In the genomic region with DNA sequence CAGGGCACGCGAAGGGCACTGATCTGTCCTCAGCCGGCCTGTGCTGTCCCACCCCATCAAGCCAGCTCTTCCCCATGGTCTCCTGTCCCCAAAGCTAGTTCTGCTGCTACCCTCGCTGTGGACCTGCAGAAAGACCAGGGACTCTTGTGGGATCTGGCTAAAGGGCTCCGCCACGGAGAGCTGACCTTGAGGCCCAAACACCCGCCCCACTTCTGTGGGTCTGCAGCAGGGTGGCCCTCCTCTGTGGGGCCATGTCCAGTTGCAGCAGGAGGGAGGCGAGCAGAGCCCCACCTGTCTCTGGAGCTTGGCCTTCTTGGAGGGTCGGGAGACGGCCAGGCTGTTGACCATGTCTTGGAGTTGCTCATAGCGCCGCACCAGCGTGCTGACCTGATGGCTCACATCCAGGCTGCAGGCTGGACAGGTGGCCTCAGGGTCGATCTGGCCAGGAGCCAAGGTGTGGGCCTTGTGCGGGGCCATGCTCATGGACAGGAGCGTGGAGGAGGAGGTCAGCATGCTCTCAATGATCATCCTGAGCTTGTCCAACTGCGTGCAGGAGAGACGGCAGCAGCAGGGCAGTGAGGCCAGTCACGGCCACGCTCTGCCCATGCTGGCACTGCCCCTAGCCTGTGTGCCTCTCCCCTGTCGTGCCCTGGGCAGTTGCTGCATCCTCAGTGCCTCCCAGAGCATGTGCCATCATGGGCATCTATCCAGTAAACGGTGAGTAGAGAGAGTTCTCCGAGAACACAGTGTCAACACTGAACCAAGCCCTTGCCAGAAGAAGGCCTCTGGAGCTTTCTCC, we compare ENCODE assay signal across 1 cellular context.
TF ChIP-seq lines count a peak whose summit lies in the region.

No MANE protein-coding gene starts in this region.

TF ChIP-seq in H1, 55 proteins besides CTCF, POLR2A, EP300 and RAD21:
- TF ChIP-seq NANOG (IDR thresholded peaks at IDR 0.05; ENCODE audit: insufficient read depth, low read depth, low read length, poor library complexity, severe bottlenecking) (no peak), BCL11A (IDR thresholded peaks at IDR 0.05; ENCODE audit: low read depth in 2 of 2, low read length in 2 of 2) (no peak), HDAC2 (IDR thresholded peaks at IDR 0.05; ENCODE audit: borderline replicate concordance in 1 of 2, low read depth in 2 of 2, low read length in 2 of 2) (no peak), SIRT6 (IDR thresholded peaks at IDR 0.05; ENCODE audit: low read length) (no peak), CTBP2 (IDR thresholded peaks at IDR 0.05; ENCODE audit: borderline replicate concordance, insufficient read depth, insufficient read length, low read length) (no peak), CREB1 (IDR thresholded peaks at IDR 0.05) (no peak), SP1 (IDR thresholded peaks at IDR 0.05; ENCODE audit: low read depth, low read length) (no peak), RBBP5 (IDR thresholded peaks at IDR 0.05; ENCODE audit: borderline replicate concordance, low read depth, low read length) (no peak), SRF (IDR thresholded peaks at IDR 0.05; ENCODE audit: low read depth, low read length) (no peak), HDAC6 (IDR thresholded peaks at IDR 0.05; ENCODE audit: low read depth, low read length) (no peak)
- TF ChIP-seq, protein P1, sequence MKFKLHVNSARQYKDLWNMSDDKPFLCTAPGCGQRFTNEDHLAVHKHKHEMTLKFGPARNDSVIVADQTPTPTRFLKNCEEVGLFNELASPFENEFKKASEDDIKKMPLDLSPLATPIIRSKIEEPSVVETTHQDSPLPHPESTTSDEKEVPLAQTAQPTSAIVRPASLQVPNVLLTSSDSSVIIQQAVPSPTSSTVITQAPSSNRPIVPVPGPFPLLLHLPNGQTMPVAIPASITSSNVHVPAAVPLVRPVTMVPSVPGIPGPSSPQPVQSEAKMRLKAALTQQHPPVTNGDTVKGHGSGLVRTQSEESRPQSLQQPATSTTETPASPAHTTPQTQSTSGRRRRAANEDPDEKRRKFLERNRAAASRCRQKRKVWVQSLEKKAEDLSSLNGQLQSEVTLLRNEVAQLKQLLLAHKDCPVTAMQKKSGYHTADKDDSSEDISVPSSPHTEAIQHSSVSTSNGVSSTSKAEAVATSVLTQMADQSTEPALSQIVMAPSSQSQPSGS (IDR thresholded peaks at IDR 0.05; ENCODE audit: low read length) = no peak
- TF ChIP-seq, protein P2, sequence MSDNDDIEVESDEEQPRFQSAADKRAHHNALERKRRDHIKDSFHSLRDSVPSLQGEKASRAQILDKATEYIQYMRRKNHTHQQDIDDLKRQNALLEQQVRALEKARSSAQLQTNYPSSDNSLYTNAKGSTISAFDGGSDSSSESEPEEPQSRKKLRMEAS (IDR thresholded peaks at IDR 0.05) = no peak
- TF ChIP-seq, protein P3, sequence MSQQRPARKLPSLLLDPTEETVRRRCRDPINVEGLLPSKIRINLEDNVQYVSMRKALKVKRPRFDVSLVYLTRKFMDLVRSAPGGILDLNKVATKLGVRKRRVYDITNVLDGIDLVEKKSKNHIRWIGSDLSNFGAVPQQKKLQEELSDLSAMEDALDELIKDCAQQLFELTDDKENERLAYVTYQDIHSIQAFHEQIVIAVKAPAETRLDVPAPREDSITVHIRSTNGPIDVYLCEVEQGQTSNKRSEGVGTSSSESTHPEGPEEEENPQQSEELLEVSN (IDR thresholded peaks at IDR 0.05) = no peak
- TF ChIP-seq, protein P4, sequence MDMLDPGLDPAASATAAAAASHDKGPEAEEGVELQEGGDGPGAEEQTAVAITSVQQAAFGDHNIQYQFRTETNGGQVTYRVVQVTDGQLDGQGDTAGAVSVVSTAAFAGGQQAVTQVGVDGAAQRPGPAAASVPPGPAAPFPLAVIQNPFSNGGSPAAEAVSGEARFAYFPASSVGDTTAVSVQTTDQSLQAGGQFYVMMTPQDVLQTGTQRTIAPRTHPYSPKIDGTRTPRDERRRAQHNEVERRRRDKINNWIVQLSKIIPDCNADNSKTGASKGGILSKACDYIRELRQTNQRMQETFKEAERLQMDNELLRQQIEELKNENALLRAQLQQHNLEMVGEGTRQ (IDR thresholded peaks at IDR 0.05; ENCODE audit: low read length) = no peak
